1 cellular context compared by ENCODE assay signal in the genomic region with DNA sequence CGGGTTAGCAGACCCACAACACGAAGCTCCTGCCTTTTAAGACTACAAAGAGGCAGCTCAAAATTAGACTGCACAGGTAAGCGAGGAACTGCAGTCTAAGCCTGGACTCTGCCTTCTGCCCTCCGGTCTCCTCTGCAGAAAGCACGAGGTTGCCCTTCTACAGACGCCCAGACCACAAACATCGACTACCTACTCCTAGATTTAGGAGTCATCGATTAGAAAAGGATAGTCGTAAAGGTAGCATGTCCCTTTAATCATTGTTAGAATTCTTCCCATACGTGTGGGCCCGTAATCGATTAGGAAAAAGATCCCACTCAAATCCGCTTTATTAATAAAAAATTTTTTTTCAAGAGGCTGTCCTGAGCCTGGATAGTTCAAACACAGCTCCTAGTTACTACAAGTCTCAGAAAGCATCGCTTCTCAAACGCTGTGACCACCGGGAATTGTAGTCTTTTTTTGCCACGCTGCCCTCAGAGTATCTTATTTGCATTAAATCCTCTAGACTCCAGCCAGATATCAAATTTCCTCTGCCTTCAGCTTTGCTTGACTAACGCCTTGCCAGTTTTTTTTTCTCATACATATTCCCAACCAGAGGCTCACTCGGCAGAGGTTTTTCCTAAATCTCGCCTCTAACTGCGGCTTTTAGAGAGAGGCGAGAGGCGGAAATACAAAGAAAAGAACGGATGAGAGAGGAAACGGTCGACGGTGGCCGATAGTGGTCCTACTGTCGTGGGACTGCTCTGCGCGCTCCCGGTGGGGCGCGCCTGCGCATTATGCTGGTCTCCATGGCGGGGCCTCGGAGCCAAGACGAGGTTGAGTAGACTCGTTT.
TF ChIP-seq lines count a peak whose summit lies in the region.

A gene with protein sequence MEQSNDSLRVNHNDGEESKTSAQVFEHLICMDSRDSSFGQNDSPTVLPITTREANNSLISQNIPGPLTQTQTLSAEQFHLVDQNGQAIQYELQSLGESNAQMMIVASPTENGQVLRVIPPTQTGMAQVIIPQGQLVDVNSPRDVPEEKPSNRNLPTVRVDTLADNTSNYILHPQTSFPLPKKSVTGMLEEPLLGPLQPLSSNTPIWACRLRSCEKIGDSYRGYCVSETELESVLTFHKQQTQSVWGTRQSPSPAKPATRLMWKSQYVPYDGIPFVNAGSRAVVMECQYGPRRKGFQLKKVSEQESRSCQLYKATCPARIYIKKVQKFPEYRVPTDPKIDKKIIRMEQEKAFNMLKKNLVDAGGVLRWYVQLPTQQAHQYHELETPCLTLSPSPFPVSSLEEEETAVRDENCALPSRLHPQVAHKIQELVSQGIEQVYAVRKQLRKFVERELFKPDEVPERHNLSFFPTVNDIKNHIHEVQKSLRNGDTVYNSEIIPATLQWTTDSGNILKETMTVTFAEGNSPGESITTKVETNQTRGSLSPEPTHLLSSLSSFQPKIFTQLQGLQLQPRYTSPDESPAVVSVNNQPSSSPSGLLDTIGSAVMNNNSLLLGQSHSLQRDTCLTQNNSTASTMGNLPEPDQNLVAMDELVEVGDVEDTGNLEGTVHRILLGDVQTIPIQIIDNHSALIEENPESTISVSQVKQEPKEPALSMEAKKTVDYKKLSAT (plus strand): TSS at position 763 of the 829 bp plus-strand sequence. CDS start 29,628 bp downstream, outside the sequence.
A gene (minus strand): TSS at position 161 of the 829 bp plus-strand sequence. CDS start 197 bp downstream, outside the sequence.

TF ChIP-seq in H1, 55 proteins besides CTCF, POLR2A, EP300 and RAD21 (continued from another document):
- TF ChIP-seq SIN3A (conservative IDR thresholded peaks at IDR 0.05 in 1 of 2, IDR thresholded peaks at IDR 0.05 in 1 of 2; ENCODE audit: low read depth in 1 of 2, low read length in 2 of 2): peak; percentile 70 to 97
- TF ChIP-seq EZH2 (IDR thresholded peaks at IDR 0.05; ENCODE audit: low read depth, low read length, severe bottlenecking): no peak
- TF ChIP-seq POU5F1 (IDR thresholded peaks at IDR 0.05; ENCODE audit: low read depth, low read length): no peak
- TF ChIP-seq, protein P1, sequence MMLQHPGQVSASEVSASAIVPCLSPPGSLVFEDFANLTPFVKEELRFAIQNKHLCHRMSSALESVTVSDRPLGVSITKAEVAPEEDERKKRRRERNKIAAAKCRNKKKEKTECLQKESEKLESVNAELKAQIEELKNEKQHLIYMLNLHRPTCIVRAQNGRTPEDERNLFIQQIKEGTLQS (IDR thresholded peaks at IDR 0.05; ENCODE audit: insufficient read depth, low read depth, low read length): no peak
- TF ChIP-seq CREB1 (IDR thresholded peaks at IDR 0.05): peak; percentile 23; the same call in 1 of the 2 replicates
- TF ChIP-seq SAP30 (IDR thresholded peaks at IDR 0.05; ENCODE audit: insufficient read depth, insufficient replicate concordance, low read length): peak; percentile 4
- TF ChIP-seq KDM1A (IDR thresholded peaks at IDR 0.05; ENCODE audit: borderline replicate concordance, low read length): no peak
- no peak for TF ChIP-seq MAFK (IDR thresholded peaks at IDR 0.05; ENCODE audit: low read depth, low read length)
TF ChIP-seq in H1: peak in this region for 20.
